Comparison of ENCODE assay signal across 9 cellular contexts in the genomic region with DNA sequence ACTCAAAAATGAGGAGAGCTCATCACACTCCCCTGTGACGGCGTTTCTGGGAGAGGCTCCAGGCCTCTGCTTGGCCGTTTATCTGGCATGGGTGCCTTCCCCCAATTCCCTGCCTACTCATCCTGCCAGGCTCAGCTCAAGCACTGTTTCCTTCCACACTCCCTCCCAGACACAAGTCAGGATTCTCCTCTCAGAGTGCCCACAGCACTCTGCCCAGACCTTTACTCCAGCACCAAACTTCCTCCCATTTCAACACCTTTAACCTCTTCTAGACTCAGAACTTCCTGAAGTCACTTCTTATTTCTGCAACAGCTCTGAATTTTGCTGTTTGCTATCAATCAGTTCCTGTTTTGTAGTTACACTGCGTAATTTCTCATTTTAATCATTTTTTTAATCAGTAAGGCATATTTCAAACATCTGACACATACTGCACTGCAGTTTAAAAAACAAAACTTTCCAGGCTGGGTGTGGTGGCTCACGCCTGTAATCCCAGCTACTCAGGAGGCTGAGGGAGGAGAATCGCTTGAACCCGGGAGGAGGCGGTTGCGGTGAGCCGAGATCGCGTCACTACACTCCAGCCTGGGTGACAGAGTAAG. TPM values are rescaled to one million over a fixed set of nuclear protein-coding genes. Genes with fewer than 3 reads are reported as not detected.
DNase-seq lines count a peak whose midpoint lies in the region; ATAC-seq, FAIRE-seq and TF ChIP-seq lines count a peak whose summit lies in the region.
"Had no signal": no experiment of that assay in that cellular context is flagged by ENCODE, and none has a peak within 500 bp of the region (broad histone marks: within the 10 kb centered on the region; RNA-seq: fewer than 3 reads in every experiment).

No MANE protein-coding gene starts in this region.

- H3K27ac ChIP-seq in gastroesophageal sphincter: no peak overlapping the region

- peaks cover 66% of the 10 kb centered on the region for H3K4me1 Mint-ChIP-seq in activated CD4-positive, alpha-beta T cell treated with anti-CD3 and anti-CD28 coated beads, Interleukin-2, amount 10 ng/mL, durations not matched to agents 24 days and 14 days
- peaks cover 48% of the 10 kb centered on the region for H3K4me1 Mint-ChIP-seq in stimulated activated memory B cell treated with anti-CD40 and anti-IgM and Interleukin-4, amounts not matched to agents 10 μg/mL and 1 μg/mL and 100 μg/mL, for 72 hours

- H3K36me3 ChIP-seq in MG63 (peaks cover 30% of the 10 kb centered on the region), gastroesophageal sphincter (peaks cover 0 to 80% of the 10 kb centered on the region in 2 donors)

- WGBS in gastroesophageal sphincter (ENCODE audit: low coverage in 1 of 2), 2 donors: 81% methylated on average over 5 to 12 of the region's 12 CpGs

- peak overlapping the region; percentile 93 for H3K27ac Mint-ChIP-seq in activated CD4-positive, alpha-beta T cell treated with anti-CD3 and anti-CD28 coated beads, Interleukin-2, amount 10 ng/mL, durations not matched to agents 24 days and 14 days
- H3K27ac Mint-ChIP-seq in stimulated activated memory B cell treated with anti-CD40 and anti-IgM and Interleukin-4, amounts not matched to agents 10 μg/mL and 1 μg/mL and 100 μg/mL, for 72 hours: peak overlapping the region; percentile 91

- H3K9me3 Mint-ChIP-seq in activated CD4-positive, alpha-beta T cell treated with anti-CD3 and anti-CD28 coated beads, Interleukin-2, amount 10 ng/mL, durations not matched to agents 24 days and 14 days: peaks cover 4% of the 10 kb centered on the region
- H3K9me3 Mint-ChIP-seq in stimulated activated memory B cell treated with anti-CD40 and anti-IgM and Interleukin-4, amounts not matched to agents 10 μg/mL and 1 μg/mL and 100 μg/mL, for 72 hours: no peaks in the 10 kb centered on the region

- H3K4me3 Mint-ChIP-seq in activated CD4-positive, alpha-beta T cell treated with anti-CD3 and anti-CD28 coated beads, Interleukin-2, amount 10 ng/mL, durations not matched to agents 24 days and 14 days: peak overlapping the region; percentile 78
- peak overlapping the region; percentile 57 for H3K4me3 Mint-ChIP-seq in stimulated activated memory B cell treated with anti-CD40 and anti-IgM and Interleukin-4, amounts not matched to agents 10 μg/mL and 1 μg/mL and 100 μg/mL, for 72 hours

- ATAC-seq in gastroesophageal sphincter (peak; percentile 57), HG02610 (IDR thresholded peaks at IDR 0.05; ENCODE audit: unreplicated experiment) (no peak)
- no peak for ATAC-seq in stimulated activated memory B cell treated with anti-CD40 and anti-IgM and Interleukin-4, amounts not matched to agents 10 μg/mL and 1 μg/mL and 100 μg/mL, for 72 hours

- TF ChIP-seq EP300 in gastroesophageal sphincter (IDR thresholded peaks at IDR 0.05): no peak

- peaks cover 41% of the 10 kb centered on the region for H3K36me3 Mint-ChIP-seq in activated CD4-positive, alpha-beta T cell treated with anti-CD3 and anti-CD28 coated beads, Interleukin-2, amount 10 ng/mL, durations not matched to agents 24 days and 14 days (ENCODE audit: low read depth)
- peaks cover 37% of the 10 kb centered on the region for H3K36me3 Mint-ChIP-seq in stimulated activated memory B cell treated with anti-CD40 and anti-IgM and Interleukin-4, amounts not matched to agents 10 μg/mL and 1 μg/mL and 100 μg/mL, for 72 hours

- no peak for TF ChIP-seq CTCF in gastroesophageal sphincter (IDR thresholded peaks at IDR 0.05)

- intact Hi-C loops in activated CD4-positive, alpha-beta T cell treated with anti-CD3 and anti-CD28 coated beads, Interleukin-2, amount 10 ng/mL, durations not matched to agents 24 days and 14 days (cut with micrococcal nuclease): loop anchor here (5.0 to 10.0 kb wide), 2 partner anchors 102 to 209 kb away; a partner anchor contains a TSS

- H3K27me3 Mint-ChIP-seq in activated CD4-positive, alpha-beta T cell treated with anti-CD3 and anti-CD28 coated beads, Interleukin-2, amount 10 ng/mL, durations not matched to agents 24 days and 14 days: no peaks in the 10 kb centered on the region
- no peaks in the 10 kb centered on the region for H3K27me3 Mint-ChIP-seq in stimulated activated memory B cell treated with anti-CD40 and anti-IgM and Interleukin-4, amounts not matched to agents 10 μg/mL and 1 μg/mL and 100 μg/mL, for 72 hours

- peaks cover 0 to 38% (median 0%) of the 10 kb centered on the region in 3 donors for H3K4me1 ChIP-seq in gastroesophageal sphincter

- H3K9me3 ChIP-seq in MG63 (no peaks in the 10 kb centered on the region), gastroesophageal sphincter (no peaks in the 10 kb centered on the region)

- H3K4me3 ChIP-seq in MG63: no peak overlapping the region
- no peak overlapping the region for H3K4me3 ChIP-seq in gastroesophageal sphincter

- peak; percentile 50 for DNase-seq in MG63
- peak; percentile 81 for DNase-seq in activated CD4-positive, alpha-beta T cell treated with anti-CD3 and anti-CD28 coated beads, Interleukin-2, amount 10 ng/mL, durations not matched to agents 24 days and 14 days
- DNase-seq in HPDE6-E6E7 (ENCODE audit: extremely low spot score): no peak
- DNase-seq in HTR-8/SVneo (ENCODE audit: insufficient read length, low spot score): no peak
- no peak for DNase-seq in GM19240 (ENCODE audit: insufficient read length, low spot score)

- TF ChIP-seq POLR2A in gastroesophageal sphincter (IDR thresholded peaks at IDR 0.05): no peak

- no peaks in the 10 kb centered on the region for H3K27me3 ChIP-seq in MG63
- H3K27me3 ChIP-seq in gastroesophageal sphincter: no peaks in the 10 kb centered on the region

- no peak for FAIRE-seq in HTR-8/SVneo (lab: Jason Lieb, UNC)

RNA-seq across cellular contexts. Expression of a gene that starts 16.0 kb away (rescaled TPM):
- total RNA-seq in MG63 (2014; rRNA removed; shearing (Covaris generic); ENCODE audit: low replicate concordance): 16.1 and 33.5 TPM in 2 replicates
- total RNA-seq in activated CD4-positive, alpha-beta T cell treated with anti-CD3 and anti-CD28 coated beads, Interleukin-2, amount 10 ng/mL, durations not matched to agents 24 days and 14 days: 9.8 and 13.0 TPM in 2 replicates
- total RNA-seq in gastroesophageal sphincter: 10 to 100 TPM; 14.3 to 25.3 (median 16.8) TPM

RNA-seq across cellular contexts. Expression of a gene that starts 31.6 kb away (rescaled TPM):
- total RNA-seq in MG63 (2014; rRNA removed; shearing (Covaris generic); ENCODE audit: low replicate concordance): not detected in 2 replicates
- total RNA-seq in activated CD4-positive, alpha-beta T cell treated with anti-CD3 and anti-CD28 coated beads, Interleukin-2, amount 10 ng/mL, durations not matched to agents 24 days and 14 days: 0.38 and 0.54 TPM in 2 replicates
- total RNA-seq in gastroesophageal sphincter: not detected
- total RNA-seq: lung microvascular endothelial cell had no signal

RNA-seq across cellular contexts. Expression of a gene that starts 53.3 kb away (rescaled TPM):
- not detected in 2 replicates for total RNA-seq in MG63 (2014; rRNA removed; shearing (Covaris generic); ENCODE audit: low replicate concordance)
- not detected in 2 replicates for total RNA-seq in activated CD4-positive, alpha-beta T cell treated with anti-CD3 and anti-CD28 coated beads, Interleukin-2, amount 10 ng/mL, durations not matched to agents 24 days and 14 days
- total RNA-seq in gastroesophageal sphincter: under 1 TPM in 2 of 4 donors, not detected in 2; 0.08 to 0.79 TPM
- total RNA-seq: lung microvascular endothelial cell had no signal

Comparison
In these comparisons a context has a peak if more than half of its experiments do, and no peak if none do; other contexts are left out.
1. DNase-seq: peak in MG63 (single experiment) and activated CD4-positive, alpha-beta T cell treated with anti-CD3 and anti-CD28 coated beads, Interleukin-2, amount 10 ng/mL, durations not matched to agents 24 days and 14 days (single experiment); none in HPDE6-E6E7 (single experiment), HTR-8/SVneo (single experiment) and GM19240 (single experiment).